Comparison of ENCODE assay signal across 22 cellular contexts in genomic region chr17:6108987-6109386, GRCh38. TPM values are rescaled to one million over a fixed set of nuclear protein-coding genes. Genes with fewer than 3 reads are reported as not detected.
DNase-seq lines count a peak whose midpoint lies in the region; ATAC-seq and TF ChIP-seq lines count a peak whose summit lies in the region.
"Had no signal": no experiment of that assay in that cellular context is flagged by ENCODE, and none has a peak within 500 bp of the region (broad histone marks: within the 10 kb centered on the region; RNA-seq: fewer than 3 reads in every experiment).

No MANE protein-coding gene starts in this region.

- TF ChIP-seq POLR2A in spleen (IDR thresholded peaks at IDR 0.05): no peak
- TF ChIP-seq POLR2A in adrenal gland (IDR thresholded peaks at IDR 0.05): no peak

- H3K4me2 ChIP-seq in PC-3 (ENCODE audit: low read length): no peak overlapping the region
- H3K4me2 ChIP-seq: A549; BLaER1 treated with 17β-estradiol and CSF1 and Interleukin-3, amounts not matched to agents 10 nM and 100 nM had no signal

- POLR2A ChIA-PET in PC-3 (lab: Charles Lee; ENCODE audit: unreplicated experiment): no interaction called here

- H2AFZ ChIP-seq in PC-3 (ENCODE audit: low read length): no peak overlapping the region
- H2AFZ ChIP-seq: GM23248 had no signal

- no peaks in the 10 kb centered on the region for H3K27me3 ChIP-seq in PC-3 (ENCODE audit: low read length)
- H3K27me3 ChIP-seq in endodermal cell (ENCODE audit: control insufficient read depth, insufficient read depth, low read length, poor library complexity, severe bottlenecking): peaks cover 30% of the 10 kb centered on the region
- peaks cover 0 to 12% (median 0%) of the 10 kb centered on the region in 7 donors for H3K27me3 ChIP-seq in spleen (replicated peaks in 1 of 7)
- no peaks in the 10 kb centered on the region for H3K27me3 ChIP-seq in adrenal gland
- H3K27me3 ChIP-seq: BE2C; BLaER1 treated with 17β-estradiol and CSF1 and Interleukin-3, amounts not matched to agents 10 nM and 100 nM had no signal

- H3K27ac Mint-ChIP-seq in endodermal cell: no peak overlapping the region
- H3K27ac Mint-ChIP-seq: CD14-positive monocyte; CD4-positive, alpha-beta T cell had no signal

- H3K27me3 Mint-ChIP-seq in endodermal cell (ENCODE audit: insufficient read depth): peaks cover 96% of the 10 kb centered on the region

- no peaks in the 10 kb centered on the region for H3K9me2 ChIP-seq in PC-3 (replicated peaks; ENCODE audit: low read length)

- H3K27ac ChIP-seq in PC-3 (ENCODE audit: low read length): 0 out of 2 replicates have a peak overlapping the region, but pooled peaks have one; percentile 93
- no peak overlapping the region for H3K27ac ChIP-seq in endodermal cell (ENCODE audit: low read depth, low read length)
- no peak overlapping the region for H3K27ac ChIP-seq in spleen
- no peak overlapping the region for H3K27ac ChIP-seq in adrenal gland
- H3K27ac ChIP-seq: A549; BLaER1 treated with 17β-estradiol and CSF1 and Interleukin-3, amounts not matched to agents 10 nM and 100 nM; GM23248 had no signal

- CTCF ChIA-PET in PC-3 (lab: Charles Lee): no interaction called here

- peaks cover 30% of the 10 kb centered on the region for H3K4me1 ChIP-seq in PC-3 (ENCODE audit: insufficient read depth, low read length)
- peaks cover 3% of the 10 kb centered on the region for H3K4me1 ChIP-seq in endodermal cell (ENCODE audit: control insufficient read depth, insufficient read depth, low read length)
- H3K4me1 ChIP-seq in spleen: no peaks in the 10 kb centered on the region
- H3K4me1 ChIP-seq in adrenal gland (replicated peaks in 1 of 2): no peaks in the 10 kb centered on the region
- H3K4me1 ChIP-seq: BE2C had no signal

- H3K4me1 Mint-ChIP-seq in endodermal cell: peaks cover 12% of the 10 kb centered on the region
- H3K4me1 Mint-ChIP-seq: CD14-positive monocyte had no signal

- H3F3A ChIP-seq in PC-3 (ENCODE audit: low read length, unreplicated experiment): no peaks in the 10 kb centered on the region

- H3K9me3 ChIP-seq in PC-3 (ENCODE audit: low read length): no peaks in the 10 kb centered on the region
- H3K9me3 ChIP-seq in endodermal cell (ENCODE audit: control insufficient read depth, low read length): peaks cover 6% of the 10 kb centered on the region
- H3K9me3 ChIP-seq in spleen: no peaks in the 10 kb centered on the region
- no peaks in the 10 kb centered on the region for H3K9me3 ChIP-seq in adrenal gland (replicated peaks in 1 of 3)
- H3K9me3 ChIP-seq: BE2C had no signal

- H3K4me3 ChIP-seq in PC-3 (ENCODE audit: low read length) (no peak overlapping the region), endodermal cell (ENCODE audit: low read length) (no peak overlapping the region), spleen (no peak overlapping the region), adrenal gland (no peak overlapping the region)
- H3K4me3 ChIP-seq: A549; BLaER1 treated with 17β-estradiol and CSF1 and Interleukin-3, amounts not matched to agents 10 nM and 100 nM; GM23248 had no signal

- TF ChIP-seq CTCF in PC-3 (conservative IDR thresholded peaks at IDR 0.05; ENCODE audit: low read depth, low read length) (no peak), endodermal cell (conservative IDR thresholded peaks at IDR 0.05) (no peak), spleen (IDR thresholded peaks at IDR 0.05 in 8 of 11, conservative IDR thresholded peaks at IDR 0.05 in 3 of 11) (no peak), adrenal gland (IDR thresholded peaks at IDR 0.05) (no peak)

- H3K36me3 ChIP-seq in PC-3 (ENCODE audit: low read depth, low read length) (peaks cover 24% of the 10 kb centered on the region), endodermal cell (ENCODE audit: control insufficient read depth, insufficient read depth, low read length) (no peaks in the 10 kb centered on the region), spleen (peaks cover 0 to 12% (median 0%) of the 10 kb centered on the region in 6 donors), adrenal gland (replicated peaks in 1 of 2) (no peaks in the 10 kb centered on the region)
- H3K36me3 ChIP-seq: BE2C; BLaER1 treated with 17β-estradiol and CSF1 and Interleukin-3, amounts not matched to agents 10 nM and 100 nM had no signal

- intact Hi-C loops in PC-3 (cut with micrococcal nuclease): no loop called here
- intact Hi-C loops in spleen (cut with DNase I; ENCODE audit: low total_unique reads): no loop called here
- intact Hi-C loops in adrenal gland (cut with DNase I): no loop called here

- peaks cover 8% of the 10 kb centered on the region for H3K9me3 Mint-ChIP-seq in endodermal cell
- H3K9me3 Mint-ChIP-seq: CD4-positive, alpha-beta T cell had no signal

- peaks cover 7% of the 10 kb centered on the region for H3K36me3 Mint-ChIP-seq in endodermal cell (ENCODE audit: low read depth)
- H3K36me3 Mint-ChIP-seq: CD14-positive monocyte had no signal

- H3K9ac ChIP-seq in PC-3 (ENCODE audit: low read length) (no peak overlapping the region), endodermal cell (ENCODE audit: extremely low read depth, low read length, poor library complexity, severe bottlenecking) (no peak overlapping the region)
- H3K9ac ChIP-seq: BLaER1 treated with 17β-estradiol and CSF1 and Interleukin-3, amounts not matched to agents 10 nM and 100 nM; GM23248 had no signal

- ATAC-seq in PC-3: no peak
- ATAC-seq in HG03439 (IDR thresholded peaks at IDR 0.05; ENCODE audit: unreplicated experiment): no peak
- ATAC-seq in GM18520 (IDR thresholded peaks at IDR 0.05; ENCODE audit: unreplicated experiment): no peak
- ATAC-seq: A549 had no signal

- H3K79me2 ChIP-seq in PC-3 (ENCODE audit: low read length): no peaks in the 10 kb centered on the region

- no peak overlapping the region for H3K4me3 Mint-ChIP-seq in endodermal cell
- H3K4me3 Mint-ChIP-seq: CD14-positive monocyte; CD4-positive, alpha-beta T cell had no signal

- H4K20me1 ChIP-seq in PC-3 (ENCODE audit: low read length): no peaks in the 10 kb centered on the region
- H4K20me1 ChIP-seq: BLaER1 treated with 17β-estradiol and CSF1 and Interleukin-3, amounts not matched to agents 10 nM and 100 nM had no signal

- DNase-seq in PC-3 (no peak), endodermal cell (peak; percentile 20), mesenteric fat pad (ENCODE audit: low spot score) (peak; percentile 51), spleen (peak; percentile 20), adrenal gland (no peak)
- DNase-seq in stimulated activated CD4-positive, alpha-beta T cell treated with anti-CD3 and anti-CD28 coated beads, Interleukin-4, amount 100 ng/mL, for 1 hour: no peak
- DNase-seq: 8988T; ACHN; AML-193; BE2C; Calu3; CD4-positive, alpha-beta T cell; COR-L47; DND-41; GM23248; H7; HCEC 1CT had no signal

- no TSS peak for BruUV-seq in PC-3 (replicated peaks; lab: Mats Ljungman, UMichigan)

- WGBS in endodermal cell (ENCODE audit: insufficient coverage in 1 of 2, insufficient read length in 1 of 2), 2 experiments: 94 to 95% methylated on average over 4 to 5 of the region's 5 CpGs
- WGBS in spleen, 5 donors: 78 to 88% (median 85%) methylated on average over 5 of the region's 5 CpGs
- 82 to 90% (median 88%) methylated on average over 3 to 5 of the region's 5 CpGs for WGBS in adrenal gland, 4 donors

RNA-seq across cellular contexts. Expression of gene WSCD1, which starts 38.8 kb away (rescaled TPM):
- total RNA-seq in PC-3 (2014; rRNA removed) (56.7 and 57.0 TPM in 2 replicates), endodermal cell (1 to 10 TPM; 6.5 to 7.7 TPM), mesenteric fat pad (3.9 TPM), spleen (10 to 100 TPM; 22.9 to 84.1 (median 53.6) TPM), adrenal gland (10 to 100 TPM in 5 of 8 donors, 1 to 10 TPM in 3; 7.0 to 17.9 (median 10.5) TPM)
- polyA plus RNA-seq in endodermal cell (2013, experiment 1 of 2): 49.2 TPM
- polyA plus RNA-seq in endodermal cell (2013, experiment 2 of 2): 43.8 TPM
- polyA plus RNA-seq in spleen (1 to 10 TPM; 2.4 to 6.2 (median 5.8) TPM), adrenal gland (1 to 10 TPM; 2.1 to 2.9 (median 2.3) TPM)
- total RNA-seq: CD4-positive, alpha-beta T cell had no signal
- polyA plus RNA-seq: CD14-positive monocyte, GM23248 had no signal

Comparison
In these comparisons a context has a peak if more than half of its experiments do, and no peak if none do; other contexts are left out.
1. DNase-seq: peak in endodermal cell (single experiment), mesenteric fat pad (single experiment) and spleen (single experiment); none in PC-3 (single experiment), stimulated activated CD4-positive, alpha-beta T cell treated with anti-CD3 and anti-CD28 coated beads, Interleukin-4, amount 100 ng/mL, for 1 hour (single experiment) and adrenal gland (0 of 7).